7 cellular contexts compared by ENCODE assay signal in genomic region chr4:83454626-83455025, GRCh38. TPM values are rescaled to one million over a fixed set of nuclear protein-coding genes. Genes with fewer than 3 reads are reported as not detected.
DNase-seq lines count a peak whose midpoint lies in the region; TF ChIP-seq lines count a peak whose summit lies in the region.

No MANE protein-coding gene starts in this region.

- H3K9me3 ChIP-seq in HEK293 (ENCODE audit: control insufficient read depth, insufficient read depth, low read depth, low read length) (no peaks in the 10 kb centered on the region), sigmoid colon (no peaks in the 10 kb centered on the region)

- no peak for TF ChIP-seq POLR2A in sigmoid colon (IDR thresholded peaks at IDR 0.05)

- H3K4me3 ChIP-seq in HEK293 (ENCODE audit: low read depth, low read length) (peak overlapping the region; percentile 84), WI38 (ENCODE audit: low read depth, low read length) (peak overlapping the region; percentile 99), sigmoid colon (peak overlapping the region; percentile 80 to 86 (median 84))

- TF ChIP-seq EP300 in sigmoid colon (IDR thresholded peaks at IDR 0.05): no peak

- no peak for TF ChIP-seq CTCF in HEK293 (tag by site-specific recombination; IDR thresholded peaks at IDR 0.05)
- TF ChIP-seq CTCF in WI38 (IDR thresholded peaks at IDR 0.05; ENCODE audit: low read depth, low read length): no peak
- no peak for TF ChIP-seq CTCF in sigmoid colon (IDR thresholded peaks at IDR 0.05)

- CTCF ChIA-PET in HEK293 (lab: Yijun Ruan, JAX): interaction anchor here (0.6 kb wide), 1 partner anchor 774 kb away, joined by 5 read pairs; no protein-coding TSS in a partner anchor

- H3K4me1 ChIP-seq in HEK293 (ENCODE audit: control insufficient read depth, insufficient read depth, low read length): no peaks in the 10 kb centered on the region
- H3K4me1 ChIP-seq in sigmoid colon: peaks cover 0 to 32% (median 22%) of the 10 kb centered on the region in 4 donors

- H3K27me3 ChIP-seq in sigmoid colon: no peaks in the 10 kb centered on the region

- intact Hi-C loops in sigmoid colon (cut with DNase I): loop anchor here (5.0 to 10.0 kb wide), 4 partner anchors 167 to 1080 kb away; partner anchors contain the start of gene HNRNPD

- peak overlapping the region; percentile 89; the same call in 1 of the 2 replicates for H3K27ac ChIP-seq in HEK293 (ENCODE audit: extremely low read depth, low read depth, low read length)
- peak overlapping the region; percentile 96 to 99 (median 98) for H3K27ac ChIP-seq in sigmoid colon

- H3K36me3 ChIP-seq in HEK293 (ENCODE audit: control insufficient read depth in 2 of 2, insufficient read depth in 1 of 2, low read length in 2 of 2) (peaks cover 0 to 44% of the 10 kb centered on the region in 2 experiments; a peak in 2 of 3 replicates), sigmoid colon (peaks cover 0 to 44% (median 5%) of the 10 kb centered on the region in 4 donors)

- 19 to 30% methylated on average over 7 of the region's 7 CpGs for WGBS in sigmoid colon, 2 donors

- POLR2A ChIA-PET in HEK293 (lab: Yijun Ruan, JAX): interaction anchor here (1.3 to 1.6 kb wide), 3 partner anchors 170 to 443 kb away, joined by 4 to 10 read pairs (median 6); partner anchors contain the start of gene COQ2

- peak; percentile 5 for DNase-seq in glomerular visceral epithelial cell (ENCODE audit: extremely low spot score)
- DNase-seq in sigmoid colon: no peak
- no peak for DNase-seq in NCI-H526 (lab: John Stamatoyannopoulos, UW)
- DNase-seq in DMS 273 treated with DMSO at 0.1 percent for 48 hours (lab: John Stamatoyannopoulos, UW): no peak
- DNase-seq in kidney glomerular epithelial cell (lab: John Stamatoyannopoulos, UW): no peak

TF ChIP-seq in HEK293, 187 proteins besides CTCF, POLR2A, EP300 and RAD21:
- TF ChIP-seq ZNF792 (tag by site-specific recombination; IDR thresholded peaks at IDR 0.05): no peak
- TF ChIP-seq ZNF335 (tag by site-specific recombination; conservative IDR thresholded peaks at IDR 0.05): no peak
- no peak for TF ChIP-seq ZNF148 (tag by site-specific recombination; IDR thresholded peaks at IDR 0.05; ENCODE audit: borderline replicate concordance)
- no peak for TF ChIP-seq KLF7 (tag by site-specific recombination; IDR thresholded peaks at IDR 0.05; ENCODE audit: borderline replicate concordance)
- TF ChIP-seq ZNF473 (tag by site-specific recombination; IDR thresholded peaks at IDR 0.05): no peak
- no peak for TF ChIP-seq ZSCAN30 (tag by site-specific recombination; IDR thresholded peaks at IDR 0.05)
- TF ChIP-seq ZNF571 (tag by site-specific recombination; IDR thresholded peaks at IDR 0.05): no peak
- TF ChIP-seq SP7 (tag by site-specific recombination; IDR thresholded peaks at IDR 0.05): no peak
- TF ChIP-seq, protein P1, sequence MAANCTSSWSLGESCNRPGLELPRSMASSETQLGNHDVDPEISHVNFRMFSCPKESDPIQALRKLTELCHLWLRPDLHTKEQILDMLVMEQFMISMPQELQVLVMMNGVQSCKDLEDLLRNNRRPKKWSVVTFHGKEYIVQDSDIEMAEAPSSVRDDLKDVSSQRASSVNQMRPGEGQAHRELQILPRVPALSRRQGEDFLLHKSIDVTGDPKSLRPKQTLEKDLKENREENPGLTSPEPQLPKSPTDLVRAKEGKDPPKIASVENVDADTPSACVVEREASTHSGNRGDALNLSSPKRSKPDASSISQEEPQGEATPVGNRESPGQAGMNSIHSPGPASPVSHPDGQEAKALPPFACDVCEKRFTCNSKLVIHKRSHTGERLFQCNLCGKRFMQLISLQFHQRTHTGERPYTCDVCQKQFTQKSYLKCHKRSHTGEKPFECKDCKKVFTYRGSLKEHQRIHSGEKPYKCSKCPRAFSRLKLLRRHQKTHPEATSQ (tag by site-specific recombination; IDR thresholded peaks at IDR 0.05): no peak
- TF ChIP-seq ZNF175 (tag by site-specific recombination; IDR thresholded peaks at IDR 0.05): no peak
- no peak for TF ChIP-seq ZNF549 (tag by site-specific recombination; IDR thresholded peaks at IDR 0.05)
- TF ChIP-seq, protein P2, sequence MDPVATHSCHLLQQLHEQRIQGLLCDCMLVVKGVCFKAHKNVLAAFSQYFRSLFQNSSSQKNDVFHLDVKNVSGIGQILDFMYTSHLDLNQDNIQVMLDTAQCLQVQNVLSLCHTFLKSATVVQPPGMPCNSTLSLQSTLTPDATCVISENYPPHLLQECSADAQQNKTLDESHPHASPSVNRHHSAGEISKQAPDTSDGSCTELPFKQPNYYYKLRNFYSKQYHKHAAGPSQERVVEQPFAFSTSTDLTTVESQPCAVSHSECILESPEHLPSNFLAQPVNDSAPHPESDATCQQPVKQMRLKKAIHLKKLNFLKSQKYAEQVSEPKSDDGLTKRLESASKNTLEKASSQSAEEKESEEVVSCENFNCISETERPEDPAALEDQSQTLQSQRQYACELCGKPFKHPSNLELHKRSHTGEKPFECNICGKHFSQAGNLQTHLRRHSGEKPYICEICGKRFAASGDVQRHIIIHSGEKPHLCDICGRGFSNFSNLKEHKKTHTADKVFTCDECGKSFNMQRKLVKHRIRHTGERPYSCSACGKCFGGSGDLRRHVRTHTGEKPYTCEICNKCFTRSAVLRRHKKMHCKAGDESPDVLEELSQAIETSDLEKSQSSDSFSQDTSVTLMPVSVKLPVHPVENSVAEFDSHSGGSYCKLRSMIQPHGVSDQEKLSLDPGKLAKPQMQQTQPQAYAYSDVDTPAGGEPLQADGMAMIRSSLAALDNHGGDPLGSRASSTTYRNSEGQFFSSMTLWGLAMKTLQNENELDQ (tag by site-specific recombination; IDR thresholded peaks at IDR 0.05; ENCODE audit: low read depth): no peak
- no peak for TF ChIP-seq REPIN1 (tag by site-specific recombination; IDR thresholded peaks at IDR 0.05; ENCODE audit: low read depth)
- TF ChIP-seq HOXD13 (CRISPR knock-in tag; IDR thresholded peaks at IDR 0.05; ENCODE audit: borderline replicate concordance): no peak
- no peak for TF ChIP-seq ZNF514 (tag by site-specific recombination; IDR thresholded peaks at IDR 0.05)
- TF ChIP-seq PRDM10 (tag by site-specific recombination; IDR thresholded peaks at IDR 0.05): no peak

RNA-seq across cellular contexts. Expression of gene HELQ, which starts 1.0 kb away (rescaled TPM):
- 10 to 100 TPM; 11.8 to 21.8 (median 18.9) TPM for total RNA-seq in sigmoid colon
- polyA plus RNA-seq in sigmoid colon: 1 to 10 TPM; 4.6 to 7.8 (median 7.5) TPM

RNA-seq across cellular contexts. Expression of gene MRPS18C, which starts 1.2 kb away (rescaled TPM):
- 10 to 100 TPM in 3 of 4 donors, 1 to 10 TPM in 1; 8.3 to 36.2 (median 17.4) TPM for total RNA-seq in sigmoid colon
- 10 to 100 TPM; 27.6 to 37.0 (median 34.6) TPM for polyA plus RNA-seq in sigmoid colon

RNA-seq across cellular contexts. Expression of gene ABRAXAS1, which starts 30.3 kb away (rescaled TPM):
- 10 to 100 TPM; 12.5 to 29.6 (median 21.7) TPM for total RNA-seq in sigmoid colon
- 10 to 100 TPM in 1 of 3 donors, 1 to 10 TPM in 2; 5.8 to 10.2 (median 7.9) TPM for polyA plus RNA-seq in sigmoid colon
